Comparison of ENCODE assay signal across 1 cellular context in the genomic region with DNA sequence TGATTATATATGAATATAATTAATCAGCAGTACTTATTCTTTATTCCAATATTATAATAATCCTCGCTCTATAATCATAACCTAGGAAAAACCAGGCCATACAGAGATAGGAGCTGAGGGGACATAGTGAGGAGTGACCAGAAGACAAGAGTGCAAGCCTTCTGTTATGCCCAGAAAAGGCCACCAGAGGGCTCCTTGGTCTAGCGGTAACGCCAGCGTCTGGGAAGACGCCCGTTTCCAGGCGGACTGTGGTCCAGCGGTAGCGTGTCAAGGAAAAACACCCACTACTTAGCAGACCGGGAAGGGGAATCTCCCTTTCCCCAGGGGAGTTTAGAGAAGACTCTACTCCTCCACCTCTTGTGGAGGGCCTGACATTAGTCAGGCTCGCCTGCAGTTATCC.
TF ChIP-seq lines count a peak whose summit lies in the region.

No MANE protein-coding gene starts in this region.

TF ChIP-seq in HEK293, 187 proteins besides CTCF, POLR2A, EP300 and RAD21:
- peak; percentile 45 for TF ChIP-seq ZNF654 (tag by site-specific recombination; IDR thresholded peaks at IDR 0.05; ENCODE audit: low read depth)
